ENCODE assay signal across 9 cellular contexts in the genomic region with DNA sequence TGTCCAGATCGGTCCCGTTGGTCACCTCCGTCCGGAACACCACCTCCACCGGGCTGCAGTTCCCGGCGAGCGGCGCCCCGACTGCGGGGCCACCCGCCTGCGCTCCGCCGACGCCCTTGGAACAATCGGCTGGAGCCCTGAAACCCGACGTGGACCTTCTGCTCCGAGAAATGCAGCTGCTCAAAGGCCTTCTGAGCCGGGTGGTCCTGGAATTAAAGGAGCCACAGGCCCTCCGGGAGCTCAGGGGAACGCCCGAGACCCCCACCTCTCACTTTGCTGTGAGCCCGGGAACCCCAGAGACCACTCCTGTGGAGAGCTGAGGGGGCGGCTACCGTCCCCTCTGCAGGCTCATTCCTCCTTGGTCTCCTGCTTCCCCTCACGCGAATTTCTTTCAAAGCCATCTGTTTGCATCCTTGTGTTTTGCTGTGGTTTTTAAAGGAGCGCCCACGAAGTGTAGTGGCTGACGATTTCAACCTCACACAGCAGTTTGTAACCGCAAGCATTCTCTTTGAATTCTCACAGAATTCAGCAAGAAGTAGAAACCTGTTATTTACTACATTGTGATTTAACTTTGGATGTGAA. TPM values are rescaled to one million over a fixed set of nuclear protein-coding genes. Genes with fewer than 3 reads are reported as not detected.
DNase-seq lines count a peak whose midpoint lies in the region; ATAC-seq, FAIRE-seq and TF ChIP-seq lines count a peak whose summit lies in the region.
"Had no signal": no experiment of that assay in that cellular context is flagged by ENCODE, and none has a peak within 500 bp of the region (broad histone marks: within the 10 kb centered on the region; RNA-seq: fewer than 3 reads in every experiment).

No MANE protein-coding gene starts in this region.

- peak overlapping the region; percentile 46 for H2AFZ ChIP-seq in HepG2 (ENCODE audit: low read length)

- H3K27ac ChIP-seq in breast epithelium = peak overlapping the region; percentile 86 to 92
- H3K27ac ChIP-seq in HepG2 (ENCODE audit: extremely low read length, insufficient read depth, low read length) = no peak overlapping the region
- peak overlapping the region; percentile 42 for H3K27ac ChIP-seq in substantia nigra (ENCODE audit: low read depth, low read length, poor library complexity, severe bottlenecking)

- FAIRE-seq in HepG2 (lab: Jason Lieb, UNC) = no peak
- FAIRE-seq: colon had no signal

- 14% methylated on average over 9 of the region's 33 CpGs for WGBS in HepG2 (ENCODE audit: low lambda C conversion rate)

- H3K9me3 ChIP-seq in breast epithelium (no peaks in the 10 kb centered on the region), HepG2 (ENCODE audit: low read length) (no peaks in the 10 kb centered on the region)

- H3K79me2 ChIP-seq in HepG2 (ENCODE audit: insufficient read depth, low read length) = no peaks in the 10 kb centered on the region

- TF ChIP-seq EP300 in HepG2 (IDR thresholded peaks at IDR 0.05; ENCODE audit: low read depth in 2 of 2, low read length in 2 of 2) (no peak), HepG2 (CRISPR knock-in tag; IDR thresholded peaks at IDR 0.05; ENCODE audit: borderline replicate concordance) (no peak)

- DNase-seq in RPMI8226 (peak; percentile 80), breast epithelium (ENCODE audit: low spot score in 2 of 2) (no peak), HepG2 (ENCODE audit: low spot score) (no peak), substantia nigra (lab: John Stamatoyannopoulos, UW) (peak in 3 of 49 donors; percentile 18 to 46 (median 34)), RKO (ENCODE audit: low spot score) (no peak), T1000 (lab: John Stamatoyannopoulos, UW) (no peak)

- no peak for TF ChIP-seq POLR2A in breast epithelium (IDR thresholded peaks at IDR 0.05)
- no peak for TF ChIP-seq POLR2A in HepG2 (IDR thresholded peaks at IDR 0.05; ENCODE audit: insufficient read depth in 1 of 2, low read depth in 2 of 2, low read length in 2 of 2)

- H3K4me3 ChIP-seq in breast epithelium = peak overlapping the region; percentile 83 to 87 (median 86)
- H3K4me3 ChIP-seq in HepG2 (replicated peaks in 1 of 3; ENCODE audit: insufficient read depth in 1 of 3, low read depth in 2 of 3, low read length in 3 of 3) = peak overlapping the region; percentile 56 to 75 (median 69)

- CTCF ChIA-PET in HepG2 (lab: Yijun Ruan, JAX; ENCODE audit: low intra/inter-chr PET ratio, low total read pairs) = no interaction called here

- TF ChIP-seq CTCF in breast epithelium (IDR thresholded peaks at IDR 0.05) = no peak
- no peak for TF ChIP-seq CTCF in HepG2 (CRISPR knock-in tag; IDR thresholded peaks at IDR 0.05)

- H4K20me1 ChIP-seq in HepG2 (ENCODE audit: insufficient read depth, low read length) = no peaks in the 10 kb centered on the region

- ATAC-seq in GM18498 (IDR thresholded peaks at IDR 0.05; ENCODE audit: unreplicated experiment) = peak; percentile 10
- peak; percentile 16 for ATAC-seq in HG02588 (IDR thresholded peaks at IDR 0.05; ENCODE audit: unreplicated experiment)
- ATAC-seq in HepG2 = peak; percentile 5; the same call in 2 of the 3 replicates

- intact Hi-C loops in breast epithelium (cut with DNase I; ENCODE audit: low total_unique reads) (no loop called here), HepG2 (cut with micrococcal nuclease; ENCODE audit: unreplicated experiment) (no loop called here)

- peak overlapping the region; percentile 44; the same call in 1 of the 2 replicates for H3K9ac ChIP-seq in HepG2 (ENCODE audit: insufficient read depth, low read depth, low read length)

- H3K4me1 ChIP-seq in breast epithelium (no peaks in the 10 kb centered on the region), HepG2 (ENCODE audit: insufficient read depth, low read length) (peaks cover 19% of the 10 kb centered on the region)

- no peak for TF ChIP-seq RAD21 in HepG2 (CRISPR knock-in tag; IDR thresholded peaks at IDR 0.05)

- peak overlapping the region; percentile 69 for H3K4me2 ChIP-seq in HepG2 (ENCODE audit: low read depth, low read length)

- POLR2A ChIA-PET in HepG2 (lab: Yijun Ruan, JAX) = interaction anchor here (1.0 to 2.5 kb wide), 4 partner anchors 22 to 115 kb away, joined by 3 to 15 read pairs (median 3); partner anchors contain the start of gene DUSP12

- BruUV-seq in HepG2 (replicated peaks; lab: Mats Ljungman, UMichigan) = TSS peak; percentile 85

- in situ Hi-C loops in HepG2 (cut with HindIII; ENCODE audit: extremely low pct_ligation_motif_present, low pct_unique_long_range_greater_than_20kb) = no loop called here

- H3K27me3 ChIP-seq in breast epithelium = no peaks in the 10 kb centered on the region
- H3K27me3 ChIP-seq in HepG2 (ENCODE audit: control insufficient read depth in 1 of 2, insufficient read depth in 2 of 2, low read length in 2 of 2) = peaks cover 0 to 45% of the 10 kb centered on the region in 2 experiments; a peak in 3 of 5 replicates

- no peaks in the 10 kb centered on the region for H3K36me3 ChIP-seq in breast epithelium
- H3K36me3 ChIP-seq in HepG2 (replicated peaks in 1 of 2; ENCODE audit: control insufficient read depth in 1 of 2, insufficient read depth in 2 of 2, low read length in 2 of 2) = no peaks in the 10 kb centered on the region

RNA-seq across cellular contexts. Expression of gene FCRLB, which starts 6.1 kb away (rescaled TPM):
- 1 to 10 TPM in 1 of 3 donors, under 1 TPM in 2; 0.15 to 1.1 (median 0.33) TPM for total RNA-seq in breast epithelium
- total RNA-seq in HepG2 (2016; rRNA removed; fragmentation: Illumina TruSeq; extraction: Trizol) = 0.11 TPM in 1 of 2 replicates, not detected in the other
- total RNA-seq in HepG2 (2016; cell fraction: cytosol; rRNA removed; fragmentation: Illumina TruSeq; extraction: Trizol; ENCODE audit: low read depth) = not detected in 2 replicates
- total RNA-seq in HepG2 (2016; cell fraction: insoluble cytoplasmic fraction; rRNA removed; fragmentation: Illumina TruSeq; extraction: Trizol) = 0.13 and 0.18 TPM in 2 replicates
- total RNA-seq in HepG2 (2016; cell fraction: membrane; rRNA removed; fragmentation: Illumina TruSeq; extraction: Trizol) = 0.12 and 0.14 TPM in 2 replicates
- total RNA-seq in HepG2 (2016; cell fraction: nucleus; rRNA removed; fragmentation: Illumina TruSeq; extraction: Trizol) = 0.19 TPM in 1 of 2 replicates, not detected in the other
- 0.03 and 0.08 TPM in 2 replicates for polyA plus RNA-seq in HepG2 (2011; rRNA removed)
- polyA plus RNA-seq in HepG2 (2011; cell fraction: cytosol; rRNA removed) = 0.08 TPM in 1 of 2 replicates, not detected in the other
- polyA plus RNA-seq in HepG2 (2011; cell fraction: nucleus; rRNA removed) = 0.10 TPM in 1 of 2 replicates, not detected in the other
- 0.07 TPM in 1 of 2 replicates, not detected in the other for polyA plus RNA-seq in HepG2 (2012)
- 0.06 and 0.07 TPM in 2 replicates for polyA plus RNA-seq in HepG2 (2016; cell fraction: cytosol; fragmentation: Illumina TruSeq; extraction: Trizol; ENCODE audit: low read depth)
- polyA plus RNA-seq in HepG2 (2016; cell fraction: insoluble cytoplasmic fraction; fragmentation: Illumina TruSeq; extraction: Trizol; ENCODE audit: low read depth) = 0.11 and 0.14 TPM in 2 replicates
- polyA plus RNA-seq in HepG2 (2016; cell fraction: membrane; fragmentation: Illumina TruSeq; extraction: Trizol; ENCODE audit: low read depth) = 0.19 TPM in 1 of 2 replicates, not detected in the other
- polyA plus RNA-seq in HepG2 (2016; cell fraction: nucleus; fragmentation: Illumina TruSeq; extraction: Trizol; ENCODE audit: insufficient read depth, low read depth) = 0.23 TPM in 1 of 2 replicates, not detected in the other
- 0.14 TPM in 1 of 2 replicates, not detected in the other for polyA minus RNA-seq in HepG2 (2011; rRNA and poly(A)+ RNA removed; ENCODE audit: low replicate concordance)
- polyA minus RNA-seq in HepG2 (2011; cell fraction: cytosol; rRNA and poly(A)+ RNA removed) = not detected in 2 replicates
- polyA minus RNA-seq in HepG2 (2011; cell fraction: nucleus; rRNA and poly(A)+ RNA removed) = 0.26 TPM in 1 of 2 replicates, not detected in the other

RNA-seq across cellular contexts. Expression of gene FCRLA, which starts 20.4 kb away (rescaled TPM):
- total RNA-seq in breast epithelium (under 1 TPM in 1 of 3 donors, not detected in 2; 0.15 TPM), HepG2 (2016; rRNA removed; fragmentation: Illumina TruSeq; extraction: Trizol) (not detected in 2 replicates)
- total RNA-seq in HepG2 (2016; cell fraction: cytosol; rRNA removed; fragmentation: Illumina TruSeq; extraction: Trizol; ENCODE audit: low read depth) = not detected in 2 replicates
- 0.06 TPM in 1 of 2 replicates, not detected in the other for total RNA-seq in HepG2 (2016; cell fraction: insoluble cytoplasmic fraction; rRNA removed; fragmentation: Illumina TruSeq; extraction: Trizol)
- 0.15 TPM in 1 of 2 replicates, not detected in the other for total RNA-seq in HepG2 (2016; cell fraction: membrane; rRNA removed; fragmentation: Illumina TruSeq; extraction: Trizol)
- total RNA-seq in HepG2 (2016; cell fraction: nucleus; rRNA removed; fragmentation: Illumina TruSeq; extraction: Trizol) = not detected in 2 replicates
- polyA plus RNA-seq in HepG2 (2011; rRNA removed) = not detected in 2 replicates
- 0.04 and 0.09 TPM in 2 replicates for polyA plus RNA-seq in HepG2 (2011; cell fraction: cytosol; rRNA removed)
- polyA plus RNA-seq in HepG2 (2011; cell fraction: nucleus; rRNA removed) = not detected in 2 replicates
- not detected in 2 replicates for polyA plus RNA-seq in HepG2 (2012)
- polyA plus RNA-seq in HepG2 (2016; cell fraction: cytosol; fragmentation: Illumina TruSeq; extraction: Trizol; ENCODE audit: low read depth) = not detected in 2 replicates
- polyA plus RNA-seq in HepG2 (2016; cell fraction: insoluble cytoplasmic fraction; fragmentation: Illumina TruSeq; extraction: Trizol; ENCODE audit: low read depth) = not detected in 2 replicates
- polyA plus RNA-seq in HepG2 (2016; cell fraction: membrane; fragmentation: Illumina TruSeq; extraction: Trizol; ENCODE audit: low read depth) = not detected in 2 replicates
- polyA plus RNA-seq in HepG2 (2016; cell fraction: nucleus; fragmentation: Illumina TruSeq; extraction: Trizol; ENCODE audit: insufficient read depth, low read depth) = not detected in 2 replicates
- 0.19 TPM in 1 of 2 replicates, not detected in the other for polyA minus RNA-seq in HepG2 (2011; rRNA and poly(A)+ RNA removed; ENCODE audit: low replicate concordance)
- not detected in 2 replicates for polyA minus RNA-seq in HepG2 (2011; cell fraction: cytosol; rRNA and poly(A)+ RNA removed)
- not detected in 2 replicates for polyA minus RNA-seq in HepG2 (2011; cell fraction: nucleus; rRNA and poly(A)+ RNA removed)

RNA-seq across cellular contexts. Expression of gene DUSP12, which starts 22.2 kb away (rescaled TPM):
- 10 to 100 TPM; 14.6 to 44.9 (median 36.1) TPM for total RNA-seq in breast epithelium
- 36.7 and 38.9 TPM in 2 replicates for total RNA-seq in HepG2 (2016; rRNA removed; fragmentation: Illumina TruSeq; extraction: Trizol)
- total RNA-seq in HepG2 (2016; cell fraction: cytosol; rRNA removed; fragmentation: Illumina TruSeq; extraction: Trizol; ENCODE audit: low read depth) = 14.3 and 14.5 TPM in 2 replicates
- 35.6 and 46.0 TPM in 2 replicates for total RNA-seq in HepG2 (2016; cell fraction: insoluble cytoplasmic fraction; rRNA removed; fragmentation: Illumina TruSeq; extraction: Trizol)
- 26.7 and 28.3 TPM in 2 replicates for total RNA-seq in HepG2 (2016; cell fraction: membrane; rRNA removed; fragmentation: Illumina TruSeq; extraction: Trizol)
- 21.1 and 25.5 TPM in 2 replicates for total RNA-seq in HepG2 (2016; cell fraction: nucleus; rRNA removed; fragmentation: Illumina TruSeq; extraction: Trizol)
- 33.8 and 37.1 TPM in 2 replicates for polyA plus RNA-seq in HepG2 (2011; rRNA removed)
- polyA plus RNA-seq in HepG2 (2011; cell fraction: cytosol; rRNA removed) = 24.9 and 28.8 TPM in 2 replicates
- 31.1 and 32.0 TPM in 2 replicates for polyA plus RNA-seq in HepG2 (2011; cell fraction: nucleus; rRNA removed)
- 27.3 and 33.7 TPM in 2 replicates for polyA plus RNA-seq in HepG2 (2012)
- polyA plus RNA-seq in HepG2 (2016; cell fraction: cytosol; fragmentation: Illumina TruSeq; extraction: Trizol; ENCODE audit: low read depth) = 15.2 and 18.8 TPM in 2 replicates
- polyA plus RNA-seq in HepG2 (2016; cell fraction: insoluble cytoplasmic fraction; fragmentation: Illumina TruSeq; extraction: Trizol; ENCODE audit: low read depth) = 43.1 and 44.3 TPM in 2 replicates
- polyA plus RNA-seq in HepG2 (2016; cell fraction: membrane; fragmentation: Illumina TruSeq; extraction: Trizol; ENCODE audit: low read depth) = 25.1 and 26.7 TPM in 2 replicates
- 36.8 and 39.4 TPM in 2 replicates for polyA plus RNA-seq in HepG2 (2016; cell fraction: nucleus; fragmentation: Illumina TruSeq; extraction: Trizol; ENCODE audit: insufficient read depth, low read depth)
- 15.3 and 23.4 TPM in 2 replicates for polyA minus RNA-seq in HepG2 (2011; rRNA and poly(A)+ RNA removed; ENCODE audit: low replicate concordance)
- polyA minus RNA-seq in HepG2 (2011; cell fraction: cytosol; rRNA and poly(A)+ RNA removed) = 9.5 and 11.6 TPM in 2 replicates
- 16.8 and 16.9 TPM in 2 replicates for polyA minus RNA-seq in HepG2 (2011; cell fraction: nucleus; rRNA and poly(A)+ RNA removed)

RNA-seq across cellular contexts. Expression of gene ATF6, which starts 38.7 kb away (rescaled TPM):
- total RNA-seq in breast epithelium = 10 to 100 TPM; 31.0 to 56.1 (median 34.1) TPM
- total RNA-seq in HepG2 (2016; rRNA removed; fragmentation: Illumina TruSeq; extraction: Trizol) = 10.5 and 13.2 TPM in 2 replicates
- total RNA-seq in HepG2 (2016; cell fraction: cytosol; rRNA removed; fragmentation: Illumina TruSeq; extraction: Trizol; ENCODE audit: low read depth) = 1.8 TPM in 2 replicates
- 9.5 and 13.6 TPM in 2 replicates for total RNA-seq in HepG2 (2016; cell fraction: insoluble cytoplasmic fraction; rRNA removed; fragmentation: Illumina TruSeq; extraction: Trizol)
- 3.0 and 3.7 TPM in 2 replicates for total RNA-seq in HepG2 (2016; cell fraction: membrane; rRNA removed; fragmentation: Illumina TruSeq; extraction: Trizol)
- 17.5 and 19.5 TPM in 2 replicates for total RNA-seq in HepG2 (2016; cell fraction: nucleus; rRNA removed; fragmentation: Illumina TruSeq; extraction: Trizol)
- 12.9 and 14.5 TPM in 2 replicates for polyA plus RNA-seq in HepG2 (2011; rRNA removed)
- 7.9 and 12.5 TPM in 2 replicates for polyA plus RNA-seq in HepG2 (2011; cell fraction: cytosol; rRNA removed)
- polyA plus RNA-seq in HepG2 (2011; cell fraction: nucleus; rRNA removed) = 3.8 and 5.4 TPM in 2 replicates
- polyA plus RNA-seq in HepG2 (2012) = 12.0 and 12.6 TPM in 2 replicates
- polyA plus RNA-seq in HepG2 (2016; cell fraction: cytosol; fragmentation: Illumina TruSeq; extraction: Trizol; ENCODE audit: low read depth) = 0.79 and 0.95 TPM in 2 replicates
- 8.2 and 8.6 TPM in 2 replicates for polyA plus RNA-seq in HepG2 (2016; cell fraction: insoluble cytoplasmic fraction; fragmentation: Illumina TruSeq; extraction: Trizol; ENCODE audit: low read depth)
- 1.6 and 2.6 TPM in 2 replicates for polyA plus RNA-seq in HepG2 (2016; cell fraction: membrane; fragmentation: Illumina TruSeq; extraction: Trizol; ENCODE audit: low read depth)
- polyA plus RNA-seq in HepG2 (2016; cell fraction: nucleus; fragmentation: Illumina TruSeq; extraction: Trizol; ENCODE audit: insufficient read depth, low read depth) = 15.9 and 18.8 TPM in 2 replicates
- polyA minus RNA-seq in HepG2 (2011; rRNA and poly(A)+ RNA removed; ENCODE audit: low replicate concordance) = 16.3 and 37.0 TPM in 2 replicates
- polyA minus RNA-seq in HepG2 (2011; cell fraction: cytosol; rRNA and poly(A)+ RNA removed) = 11.0 and 13.5 TPM in 2 replicates
- 26.9 and 31.3 TPM in 2 replicates for polyA minus RNA-seq in HepG2 (2011; cell fraction: nucleus; rRNA and poly(A)+ RNA removed)
